ENCODE assay signal across 8 cellular contexts in the genomic region with DNA sequence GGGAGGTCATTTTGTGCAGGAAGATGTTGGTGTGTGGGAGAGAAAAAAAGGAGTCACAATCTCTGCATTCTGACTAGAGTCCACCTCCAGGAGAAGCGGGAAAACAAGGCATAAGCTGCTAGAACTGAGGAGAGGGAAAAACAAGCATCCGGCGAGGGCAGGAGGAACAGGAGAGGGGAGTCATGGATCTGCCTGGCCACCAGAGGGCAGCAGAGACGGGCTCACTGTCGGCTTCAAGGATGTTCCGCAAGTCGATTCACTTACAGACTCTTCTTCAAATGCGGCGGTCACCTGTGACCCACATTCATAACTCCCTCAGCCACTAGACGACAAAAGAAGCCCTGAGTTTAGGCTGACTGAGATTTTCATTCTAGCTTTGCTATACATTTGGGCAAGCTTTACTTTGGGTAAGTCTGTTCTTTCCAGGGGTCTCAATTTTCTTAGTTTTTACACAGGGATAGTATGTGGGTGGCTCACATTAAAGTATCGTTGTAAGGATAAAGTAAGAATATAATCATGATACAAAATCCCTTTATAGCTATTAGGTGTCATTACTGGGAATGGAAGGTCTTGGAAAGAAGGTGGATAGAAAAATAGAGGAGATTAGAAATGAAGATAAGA. TPM values are rescaled to one million over a fixed set of nuclear protein-coding genes. Genes with fewer than 3 reads are reported as not detected.
DNase-seq lines count a peak whose midpoint lies in the region; ATAC-seq and TF ChIP-seq lines count a peak whose summit lies in the region.

No MANE protein-coding gene starts in this region.

- H3K27ac ChIP-seq in heart right ventricle (no peak overlapping the region), aorta (ENCODE audit: low read depth in 1 of 2, low read length in 2 of 2) (no peak overlapping the region)

- peaks cover 43 to 47% of the 10 kb centered on the region in 2 donors for H3K27me3 Mint-ChIP-seq in T-cell
- H3K27me3 Mint-ChIP-seq in activated naive CD8-positive, alpha-beta T cell treated with anti-CD3 and anti-CD28 coated beads, Interleukin-2, amount 50 U/mL, for 24 hours = peaks cover 38% of the 10 kb centered on the region

- H3K4me1 ChIP-seq in heart right ventricle (peaks cover 0 to 12% (median 4%) of the 10 kb centered on the region in 9 donors), aorta (ENCODE audit: control insufficient read depth in 1 of 2, insufficient read depth in 2 of 2, low read length in 2 of 2) (no peaks in the 10 kb centered on the region)

- TF ChIP-seq CTCF in GM12865 (IDR thresholded peaks at IDR 0.05; ENCODE audit: insufficient read depth, low read depth, low read length, missing control alignments) (peak; percentile 98), heart right ventricle (IDR thresholded peaks at IDR 0.05) (peak; percentile 85 to 98 (median 96))

- no peaks in the 10 kb centered on the region for H3K9me3 Mint-ChIP-seq in T-cell
- no peaks in the 10 kb centered on the region for H3K9me3 Mint-ChIP-seq in activated naive CD8-positive, alpha-beta T cell treated with anti-CD3 and anti-CD28 coated beads, Interleukin-2, amount 50 U/mL, for 24 hours

- H3K36me3 ChIP-seq in heart right ventricle (no peaks in the 10 kb centered on the region), aorta (ENCODE audit: control insufficient read depth in 1 of 2, insufficient read depth in 2 of 2, low read length in 1 of 2) (no peaks in the 10 kb centered on the region)

- ATAC-seq in T-cell (replicated peaks in 1 of 4) (peak; percentile 86 to 90 (median 88)), heart right ventricle (peak; percentile 57 to 90 (median 81)), aorta (ENCODE audit: low FRiP score) (peak; percentile 85), GM21447 (IDR thresholded peaks at IDR 0.05; ENCODE audit: unreplicated experiment) (no peak)
- peak; percentile 81 for ATAC-seq in activated naive CD8-positive, alpha-beta T cell treated with anti-CD3 and anti-CD28 coated beads, Interleukin-2, amount 50 U/mL, for 24 hours

- H3K4me1 Mint-ChIP-seq in T-cell = peaks cover 11 to 16% (median 11%) of the 10 kb centered on the region in 3 donors
- peaks cover 10% of the 10 kb centered on the region for H3K4me1 Mint-ChIP-seq in activated naive CD8-positive, alpha-beta T cell treated with anti-CD3 and anti-CD28 coated beads, Interleukin-2, amount 50 U/mL, for 24 hours

- H3K4me3 Mint-ChIP-seq in T-cell = no peak overlapping the region
- H3K4me3 Mint-ChIP-seq in activated naive CD8-positive, alpha-beta T cell treated with anti-CD3 and anti-CD28 coated beads, Interleukin-2, amount 50 U/mL, for 24 hours = no peak overlapping the region

- CTCF ChIA-PET in T-cell (lab: Charles Lee) = interaction anchor here (0.6 to 3.2 kb wide), 18 partner anchors 18 to 1161 kb away, joined by 3 to 19 read pairs (median 4); no protein-coding TSS in a partner anchor

- peaks cover 0 to 74% (median 54%) of the 10 kb centered on the region in 7 donors for H3K27me3 ChIP-seq in heart right ventricle
- no peaks in the 10 kb centered on the region for H3K27me3 ChIP-seq in aorta (ENCODE audit: control insufficient read depth in 1 of 2, insufficient read depth in 2 of 2, low read length in 1 of 2)

- intact Hi-C loops in heart right ventricle (cut with DNase I) = loop anchor here (2.0 to 10.0 kb wide), 10 partner anchors 166 to 454 kb away; no protein-coding TSS in a partner anchor
- intact Hi-C loops in aorta (cut with DNase I) = loop anchor here (5.0 to 10.0 kb wide), 3 partner anchors 166 to 289 kb away; no protein-coding TSS in a partner anchor

- H3K4me3 ChIP-seq in GM12865 (ENCODE audit: low read depth, low read length) (no peak overlapping the region), heart right ventricle (no peak overlapping the region), aorta (ENCODE audit: low read length in 2 of 2) (no peak overlapping the region)

- H3K27ac Mint-ChIP-seq in T-cell = peak overlapping the region in 1 of 2 donors; percentile 50
- peak overlapping the region; percentile 17 for H3K27ac Mint-ChIP-seq in activated naive CD8-positive, alpha-beta T cell treated with anti-CD3 and anti-CD28 coated beads, Interleukin-2, amount 50 U/mL, for 24 hours

- DNase-seq in GM12865 (ENCODE audit: low read depth) = peak; percentile 92
- DNase-seq in NCI-H1048 (lab: John Stamatoyannopoulos, UW) = peak; percentile 14
- peak; percentile 57 to 86 (median 78) for DNase-seq in T-cell
- DNase-seq in activated naive CD8-positive, alpha-beta T cell treated with anti-CD3 and anti-CD28 coated beads, Interleukin-2, amount 50 U/mL, for 24 hours = peak; percentile 89
- peak; percentile 72 to 84 for DNase-seq in heart right ventricle
- DNase-seq in pulmonary artery endothelial cell (ENCODE audit: low read depth, low spot score) = peak; percentile 32
- peak; percentile 87 to 93 for DNase-seq in aorta

- POLR2A ChIA-PET in T-cell (lab: Charles Lee) = interaction anchor here in 1 of 2 donors (0.6 kb wide), 1 partner anchor 13 kb away, joined by 3 read pairs; no protein-coding TSS in a partner anchor

- H3K9me3 ChIP-seq in heart right ventricle (no peaks in the 10 kb centered on the region), aorta (ENCODE audit: control insufficient read depth, low read length) (no peaks in the 10 kb centered on the region)

- 7 to 10% methylated on average over 11 of the region's 11 CpGs for WGBS in heart right ventricle, 2 donors
- whole genome bisulfite sequencing in aorta, 2 donors = 5 to 7% methylated on average over 11 of the region's 11 CpGs

- no peaks in the 10 kb centered on the region for H3K36me3 Mint-ChIP-seq in T-cell
- H3K36me3 Mint-ChIP-seq in activated naive CD8-positive, alpha-beta T cell treated with anti-CD3 and anti-CD28 coated beads, Interleukin-2, amount 50 U/mL, for 24 hours (ENCODE audit: low read depth) = no peaks in the 10 kb centered on the region

RNA-seq across cellular contexts. Expression of a gene that starts 6.6 kb away (rescaled TPM):
- total RNA-seq in T-cell (not detected), heart right ventricle (not detected), pulmonary artery endothelial cell (not detected in 2 replicates), aorta (not detected)
- polyA plus RNA-seq in heart right ventricle (not detected), aorta (not detected)

RNA-seq across cellular contexts. Expression of a gene that starts 26.1 kb away (rescaled TPM):
- total RNA-seq in T-cell (100 to 1,000 TPM in 1 of 5 donors, 10 to 100 TPM in 4; 41.1 to 131 (median 47.9) TPM), heart right ventricle (100 to 1,000 TPM in 4 of 10 donors, 10 to 100 TPM in 6; 32.0 to 846 (median 94.7) TPM), pulmonary artery endothelial cell (not detected in 2 replicates), aorta (100 to 1,000 TPM; 274 to 605 TPM)
- polyA plus RNA-seq in heart right ventricle (10 to 100 TPM; 49.7 to 93.5 TPM), aorta (100 to 1,000 TPM in 1 of 2 donors, 10 to 100 TPM in 1; 64.0 to 382 TPM)

RNA-seq across cellular contexts. Expression of a gene that starts 41.8 kb away (rescaled TPM):
- not detected for total RNA-seq in T-cell
- total RNA-seq in heart right ventricle = not detected
- not detected for polyA plus RNA-seq in heart right ventricle
- total RNA-seq in pulmonary artery endothelial cell = not detected in 2 replicates
- total RNA-seq in aorta = not detected
- polyA plus RNA-seq in aorta = not detected

Comparison
In these comparisons a context has a peak if more than half of its experiments do, and no peak if none do; other contexts are left out.
1. DNase-seq: peak in every context shown above with its lines; median percentile 92 in GM12865; 90 in aorta; 89 in activated naive CD8-positive, alpha-beta T cell treated with anti-CD3 and anti-CD28 coated beads, Interleukin-2, amount 50 U/mL, for 24 hours; 78 in T-cell; 78 in heart right ventricle; 32 in pulmonary artery endothelial cell; 14 in NCI-H1048.
2. RNA of a gene that starts 26.1 kb away (total RNA-seq): 274 to 605 TPM in aorta, 32.0 to 846 TPM in heart right ventricle and 41.1 to 131 TPM in T-cell; not detected in pulmonary artery endothelial cell; every median in the first group is over 10 times any median in the second.